14 cellular contexts compared by ENCODE assay signal in genomic region chr9:123772967-123773366, GRCh38.
A peak's percentile ranks its signal among the peaks of the same experiment; 100 is the strongest.
DNase-seq lines count a peak whose midpoint lies in the region; FAIRE-seq and TF ChIP-seq lines count a peak whose summit lies in the region.
"Had no signal": no experiment of that assay in that cellular context is flagged by ENCODE, and none has a peak within 500 bp of the region (broad histone marks: within the 10 kb centered on the region; RNA-seq: fewer than 3 reads in every experiment).

No MANE protein-coding gene starts in this region.

- H3F3A ChIP-seq in neural progenitor cell (ENCODE audit: low read depth): peaks cover 18% of the 10 kb centered on the region

- no peaks in the 10 kb centered on the region for H3K9me3 ChIP-seq in neural progenitor cell (ENCODE audit: low read depth)
- H3K9me3 ChIP-seq: BLaER1, SJSA1 had no signal

- peaks cover 26% of the 10 kb centered on the region for H3K4me1 ChIP-seq in neural progenitor cell
- H3K4me1 ChIP-seq: SJSA1 had no signal

- peaks cover 5% of the 10 kb centered on the region for H3K9me3 Mint-ChIP-seq in glutamatergic neuron (ENCODE audit: unreplicated experiment)
- H3K9me3 Mint-ChIP-seq in neural progenitor cell: no peaks in the 10 kb centered on the region
- H3K9me3 Mint-ChIP-seq: CD4-positive, alpha-beta memory T cell had no signal

- no peak for DNase-seq in GM19239 (ENCODE audit: insufficient read length, low spot score)
- DNase-seq in HL-60 (ENCODE audit: low read depth in 1 of 2, low spot score in 1 of 2): peak; percentile 27 to 54
- peak; percentile 59 for DNase-seq in NOMO-1 treated with DMSO at 0.1 percent for 48 hours (lab: John Stamatoyannopoulos, UW; ENCODE audit: unreplicated experiment)
- no peak for DNase-seq in glutamatergic neuron
- no peak for DNase-seq in NCI-H1694 treated with DMSO at 0.1 percent for 48 hours (lab: John Stamatoyannopoulos, UW)
- DNase-seq in dedifferentiated amniotic fluid mesenchymal stem cell (ENCODE audit: extremely low spot score): no peak
- no peak for DNase-seq in neural progenitor cell (ENCODE audit: low spot score)
- DNase-seq: CD4-positive, alpha-beta memory T cell; GF-D8; H7; MM.1S; NCI-H187 had no signal

- H3K27me3 ChIP-seq in HL-60 (ENCODE audit: insufficient read depth, poor library complexity, severe bottlenecking): no peaks in the 10 kb centered on the region
- no peaks in the 10 kb centered on the region for H3K27me3 ChIP-seq in neural progenitor cell
- H3K27me3 ChIP-seq: BLaER1, SJSA1 had no signal

- H3K4me1 Mint-ChIP-seq in glutamatergic neuron (ENCODE audit: low read depth, unreplicated experiment) (peaks cover 72% of the 10 kb centered on the region), neural progenitor cell (peaks cover 64% of the 10 kb centered on the region)

- no peaks in the 10 kb centered on the region for H3K36me3 ChIP-seq in neural progenitor cell
- H3K36me3 ChIP-seq: BLaER1, SJSA1 had no signal

- peak overlapping the region; percentile 78 for H3K27ac Mint-ChIP-seq in glutamatergic neuron (ENCODE audit: unreplicated experiment)
- H3K27ac Mint-ChIP-seq in neural progenitor cell: no peak overlapping the region

- H3K4me3 Mint-ChIP-seq in glutamatergic neuron (ENCODE audit: unreplicated experiment) (peak overlapping the region; percentile 66), neural progenitor cell (no peak overlapping the region)
- H3K4me3 Mint-ChIP-seq: CD4-positive, alpha-beta memory T cell had no signal

- peaks cover 9% of the 10 kb centered on the region for H3K79me2 ChIP-seq in neural progenitor cell (ENCODE audit: low read depth)

- TF ChIP-seq CTCF in HL-60 (IDR thresholded peaks at IDR 0.05; ENCODE audit: insufficient read depth, low read length) (no peak), glutamatergic neuron (IDR thresholded peaks at IDR 0.05; ENCODE audit: partially characterized antibody, unreplicated experiment) (no peak), neural progenitor cell (IDR thresholded peaks at IDR 0.05) (no peak)

- H3K27me3 Mint-ChIP-seq in glutamatergic neuron (ENCODE audit: unreplicated experiment): peaks cover 2% of the 10 kb centered on the region
- H3K27me3 Mint-ChIP-seq in neural progenitor cell (ENCODE audit: insufficient read depth, low read depth): no peaks in the 10 kb centered on the region
- H3K27me3 Mint-ChIP-seq: CD4-positive, alpha-beta memory T cell had no signal

- FAIRE-seq in GM19239 (lab: Jason Lieb, UNC): peak; percentile 47

- peaks cover 32% of the 10 kb centered on the region for H4K20me1 ChIP-seq in neural progenitor cell (ENCODE audit: low read depth)

- H3K4me3 ChIP-seq in HL-60 (replicated peaks; ENCODE audit: insufficient read depth, low read length) (no peak overlapping the region), neural progenitor cell (no peak overlapping the region)
- H3K4me3 ChIP-seq: BLaER1, SJSA1 had no signal

- peak overlapping the region; percentile 36 for H3K27ac ChIP-seq in HL-60 (replicated peaks)
- H3K27ac ChIP-seq in neural progenitor cell: no peak overlapping the region
- H3K27ac ChIP-seq: BLaER1, SJSA1 had no signal

- H3K9ac ChIP-seq in neural progenitor cell: no peak overlapping the region
- H3K9ac ChIP-seq: BLaER1 had no signal

- H3K4me2 ChIP-seq in neural progenitor cell: no peak overlapping the region
- H3K4me2 ChIP-seq: BLaER1 had no signal

- no peak overlapping the region for H2AFZ ChIP-seq in neural progenitor cell (replicated peaks)

- no peaks in the 10 kb centered on the region for H3K36me3 Mint-ChIP-seq in glutamatergic neuron (ENCODE audit: unreplicated experiment)
- H3K36me3 Mint-ChIP-seq in neural progenitor cell: no peaks in the 10 kb centered on the region
- H3K36me3 Mint-ChIP-seq: CD4-positive, alpha-beta memory T cell had no signal

Comparison
In these comparisons a context has a peak if more than half of its experiments do, and no peak if none do; other contexts are left out.
1. DNase-seq: peak in HL-60 (2 of 2) and NOMO-1 treated with DMSO at 0.1 percent for 48 hours (single experiment); none in GM19239 (single experiment), glutamatergic neuron (single experiment), NCI-H1694 treated with DMSO at 0.1 percent for 48 hours (single experiment), dedifferentiated amniotic fluid mesenchymal stem cell (single experiment) and neural progenitor cell (single experiment).